10 cellular contexts compared by ENCODE assay signal in the genomic region with DNA sequence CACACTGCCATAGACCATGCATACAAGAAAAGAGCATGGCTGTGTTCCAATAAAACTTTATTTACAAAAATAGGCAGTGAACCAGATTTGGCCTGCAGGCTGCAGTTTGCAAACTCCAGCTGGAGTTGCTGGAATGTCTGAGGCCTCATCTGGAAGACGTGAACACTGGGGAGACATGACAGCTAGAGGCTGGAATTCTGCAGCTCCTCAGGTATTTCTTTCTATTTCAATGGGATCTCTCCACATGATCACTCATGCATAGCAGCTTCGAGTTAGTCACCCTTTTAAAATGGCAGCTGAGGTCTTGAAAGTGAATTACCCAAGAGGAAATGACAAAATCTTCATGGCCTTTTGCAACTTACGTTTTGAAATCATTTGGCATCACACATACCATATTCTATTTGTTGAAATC. TPM values are rescaled to one million over a fixed set of nuclear protein-coding genes. Genes with fewer than 3 reads are reported as not detected.
DNase-seq lines count a peak whose midpoint lies in the region; ATAC-seq and TF ChIP-seq lines count a peak whose summit lies in the region.
"Had no signal": no experiment of that assay in that cellular context is flagged by ENCODE, and none has a peak within 500 bp of the region (broad histone marks: within the 10 kb centered on the region; RNA-seq: fewer than 3 reads in every experiment).

No MANE protein-coding gene starts in this region.

- H3K27ac ChIP-seq in breast epithelium = no peak overlapping the region
- no peak overlapping the region for H3K27ac ChIP-seq in PC-9
- no peak overlapping the region for H3K27ac ChIP-seq in hepatocyte

- H2AFZ ChIP-seq in PC-9 (no peak overlapping the region), hepatocyte (no peak overlapping the region)

- no peaks in the 10 kb centered on the region for H3K36me3 Mint-ChIP-seq in MCF 10A (ENCODE audit: insufficient read depth, unreplicated experiment)

- H3K4me1 Mint-ChIP-seq in MCF 10A (ENCODE audit: insufficient read depth, unreplicated experiment) = peaks cover 13% of the 10 kb centered on the region

- POLR2A ChIA-PET in MCF 10A (lab: Yijun Ruan, JAX) (interaction anchor here (1.4 to 2.9 kb wide), 3 partner anchors 10 to 38 kb away, joined by 3 to 31 read pairs (median 14); no protein-coding TSS in a partner anchor), PC-9 (lab: Charles Lee; ENCODE audit: unreplicated experiment) (interaction anchor here (0.7 kb wide), 1 partner anchor 1447 kb away, joined by 3 read pairs; no protein-coding TSS in a partner anchor)

- H3K9me3 ChIP-seq in breast epithelium (no peaks in the 10 kb centered on the region), PC-9 (ENCODE audit: insufficient read depth, low read depth) (peaks cover 5% of the 10 kb centered on the region), hepatocyte (ENCODE audit: low read depth) (no peaks in the 10 kb centered on the region)

- no peak for ATAC-seq in HG03045 (IDR thresholded peaks at IDR 0.05; ENCODE audit: unreplicated experiment)

- no peak overlapping the region for H3K4me3 Mint-ChIP-seq in MCF 10A (ENCODE audit: unreplicated experiment)
- H3K4me3 Mint-ChIP-seq: activated CD4-positive, alpha-beta memory T cell treated with anti-CD3 and anti-CD28 coated beads, Interleukin-2, amount 10 ng/mL, durations not matched to agents 7 days and 5 days had no signal

- no peaks in the 10 kb centered on the region for H4K20me1 ChIP-seq in PC-9 (ENCODE audit: insufficient read depth)
- H4K20me1 ChIP-seq in hepatocyte (ENCODE audit: insufficient read depth, poor library complexity, severe bottlenecking) = no peaks in the 10 kb centered on the region

- H3K9me2 ChIP-seq in PC-9 (ENCODE audit: insufficient read depth) (no peaks in the 10 kb centered on the region), hepatocyte (replicated peaks; ENCODE audit: insufficient read depth) (no peaks in the 10 kb centered on the region)

- H3K4me1 ChIP-seq in breast epithelium (no peaks in the 10 kb centered on the region), PC-9 (replicated peaks; ENCODE audit: insufficient read depth) (no peaks in the 10 kb centered on the region), hepatocyte (ENCODE audit: insufficient read depth) (no peaks in the 10 kb centered on the region)

- H3K9me3 Mint-ChIP-seq in MCF 10A (ENCODE audit: unreplicated experiment) = peaks cover 9% of the 10 kb centered on the region
- H3K9me3 Mint-ChIP-seq: activated CD4-positive, alpha-beta memory T cell treated with anti-CD3 and anti-CD28 coated beads, Interleukin-2, amount 10 ng/mL, durations not matched to agents 7 days and 5 days had no signal

- WGBS in hepatocyte (ENCODE audit: low lambda C conversion rate, missing lambda C conversion rate) = 69% methylated on average over 3 of the region's 3 CpGs

- no TSS peak for BruUV-seq in MCF 10A (replicated peaks; lab: Mats Ljungman, UMichigan)
- BruUV-seq in PC-9 (replicated peaks; lab: Mats Ljungman, UMichigan) = no TSS peak

- no peak for TF ChIP-seq POLR2A in breast epithelium (IDR thresholded peaks at IDR 0.05)

- no peaks in the 10 kb centered on the region for H3K36me3 ChIP-seq in breast epithelium
- no peaks in the 10 kb centered on the region for H3K36me3 ChIP-seq in PC-9 (ENCODE audit: low read depth)
- no peaks in the 10 kb centered on the region for H3K36me3 ChIP-seq in hepatocyte (replicated peaks; ENCODE audit: insufficient read depth, low read depth)

- TF ChIP-seq CTCF in MCF 10A (IDR thresholded peaks at IDR 0.05; ENCODE audit: unreplicated experiment) (no peak), breast epithelium (IDR thresholded peaks at IDR 0.05) (no peak), PC-9 (conservative IDR thresholded peaks at IDR 0.05) (no peak), hepatocyte (IDR thresholded peaks at IDR 0.05; ENCODE audit: poor library complexity) (no peak)

- CTCF ChIA-PET in MCF 10A (lab: Yijun Ruan, JAX) (interaction anchor here (0.6 to 1.0 kb wide), 4 partner anchors 20 to 233 kb away, joined by 3 to 6 read pairs (median 4); a partner anchor contains a TSS), PC-9 (lab: Charles Lee) (interaction anchor here (0.5 kb wide), 1 partner anchor 391 kb away, joined by 4 read pairs; no protein-coding TSS in a partner anchor)

- DNase-seq in MCF 10A (ENCODE audit: unreplicated experiment) (peak; percentile 91), breast epithelium (ENCODE audit: low spot score in 2 of 2) (no peak), PC-9 (peak; percentile 39 to 79), fibroblast of gingiva (ENCODE audit: low read depth) (peak; percentile 94), stromal cell of bone marrow (ENCODE audit: low read depth) (peak; percentile 43), hepatocyte (ENCODE audit: low spot score) (no peak), NCI-H1092 (lab: John Stamatoyannopoulos, UW) (no peak)
- DNase-seq: activated CD4-positive, alpha-beta memory T cell treated with anti-CD3 and anti-CD28 coated beads, Interleukin-2, amount 10 ng/mL, durations not matched to agents 7 days and 5 days; NCI-H1694 had no signal

- H3K4me3 ChIP-seq in breast epithelium = no peak overlapping the region
- no peak overlapping the region for H3K4me3 ChIP-seq in PC-9
- H3K4me3 ChIP-seq in hepatocyte = no peak overlapping the region

- intact Hi-C loops in MCF 10A (cut with micrococcal nuclease) (no loop called here), breast epithelium (cut with DNase I; ENCODE audit: low total_unique reads) (no loop called here), PC-9 (cut with micrococcal nuclease; ENCODE audit: unreplicated experiment) (no loop called here)

- H3K79me2 ChIP-seq in PC-9 (ENCODE audit: low read depth) (no peaks in the 10 kb centered on the region), hepatocyte (no peaks in the 10 kb centered on the region)

- H3K27me3 ChIP-seq in breast epithelium (no peaks in the 10 kb centered on the region), PC-9 (ENCODE audit: insufficient read depth, low read depth) (no peaks in the 10 kb centered on the region), hepatocyte (no peaks in the 10 kb centered on the region)

- H3K27ac Mint-ChIP-seq in MCF 10A (ENCODE audit: low read depth, unreplicated experiment) = no peak overlapping the region
- H3K27ac Mint-ChIP-seq: activated CD4-positive, alpha-beta memory T cell treated with anti-CD3 and anti-CD28 coated beads, Interleukin-2, amount 10 ng/mL, durations not matched to agents 7 days and 5 days had no signal

- 0 out of 2 replicates have a peak, but pooled peaks cover 4% of the 10 kb centered on the region for H3F3A ChIP-seq in PC-9 (ENCODE audit: insufficient read depth, low read depth)

- no peak overlapping the region for H3K4me2 ChIP-seq in PC-9
- no peak overlapping the region for H3K4me2 ChIP-seq in hepatocyte

- no peaks in the 10 kb centered on the region for H3K27me3 Mint-ChIP-seq in MCF 10A (ENCODE audit: insufficient read depth, unreplicated experiment)

RNA-seq across cellular contexts. Expression of a gene that starts 52.6 kb away (rescaled TPM):
- total RNA-seq in MCF 10A (2022) (54.4 and 72.7 TPM in 2 replicates), breast epithelium (10 to 100 TPM; 18.1 to 51.4 (median 31.8) TPM), PC-9 (2021) (39.5 and 43.0 TPM in 2 replicates), hepatocyte (50.7 and 50.9 TPM in 2 replicates)
- 41.1 and 45.5 TPM in 2 replicates for polyA plus RNA-seq in hepatocyte

Comparison
In these comparisons a context has a peak if more than half of its experiments do, and no peak if none do; other contexts are left out.
1. DNase-seq: peak in MCF 10A (single experiment), PC-9 (2 of 2), fibroblast of gingiva (single experiment) and stromal cell of bone marrow (single experiment); none in breast epithelium (0 of 2), hepatocyte (single experiment) and NCI-H1092 (single experiment).